ENCODE assay signal across 28 cellular contexts in genomic region chr1:99464738-99465137, GRCh38.
"Had no signal": no experiment of that assay in that cellular context is flagged by ENCODE, and none has a peak within 500 bp of the region (broad histone marks: within the 10 kb centered on the region; RNA-seq: fewer than 3 reads in every experiment).

No MANE protein-coding gene starts in this region.

- H3K4me1 ChIP-seq: esophagus muscularis mucosa, gastroesophageal sphincter, heart right ventricle had no signal

- H3K4me3 Mint-ChIP-seq: activated B cell treated with CpG ODN at 0.5 μM for 24 hours; activated CD8-positive, alpha-beta T cell treated with anti-CD3 and anti-CD28 coated beads for 36 hours; activated naive CD8-positive, alpha-beta T cell; activated T-cell treated with anti-CD3 and anti-CD28 coated beads, Interleukin-2, amount 50 U/mL, for 4 hours; activated T-helper 17 cell treated with anti-CD3 and anti-CD28 coated beads, Interleukin-2, amount 50 U/mL, for 72 hours; effector memory CD8-positive, alpha-beta T cell; T-helper 1 cell treated with Interleukin-12 subunit alpha and Interleukin-12 subunit beta and Interleukin-4 antibody, amounts not matched to agents 30 μg/mL and 1 μg/mL, for 36 hours; T-helper 2 cell treated with Interferon-gamma antibody and Interleukin-4, amounts not matched to agents 5 μg/mL and 100 μg/mL, for 36 hours had no signal

- H3K27ac Mint-ChIP-seq: activated B cell treated with CpG ODN at 0.5 μM for 24 hours; activated CD8-positive, alpha-beta T cell treated with anti-CD3 and anti-CD28 coated beads for 36 hours; activated naive CD8-positive, alpha-beta T cell; activated T-helper 17 cell treated with anti-CD3 and anti-CD28 coated beads, Interleukin-2, amount 50 U/mL, for 72 hours; effector memory CD8-positive, alpha-beta T cell; T-helper 1 cell treated with Interleukin-12 subunit alpha and Interleukin-12 subunit beta and Interleukin-4 antibody, amounts not matched to agents 30 μg/mL and 1 μg/mL, for 36 hours; T-helper 2 cell treated with Interferon-gamma antibody and Interleukin-4, amounts not matched to agents 5 μg/mL and 100 μg/mL, for 36 hours had no signal

- H3K36me3 Mint-ChIP-seq: activated naive CD8-positive, alpha-beta T cell had no signal

- ATAC-seq: activated CD4-positive, CD25-positive, alpha-beta regulatory T cell treated with anti-CD3 and anti-CD28 coated beads, Interleukin-2, amount 50 U/mL, for 24 hours; activated CD8-positive, alpha-beta T cell treated with anti-CD3 and anti-CD28 coated beads for 36 hours; activated T-cell treated with anti-CD3 and anti-CD28 coated beads, Interleukin-2, amount 50 U/mL, for 4 hours; activated T-helper 17 cell treated with anti-CD3 and anti-CD28 coated beads, Interleukin-2, amount 50 U/mL, for 72 hours; effector memory CD8-positive, alpha-beta T cell; gastroesophageal sphincter; heart right ventricle had no signal

- H3K4me3 ChIP-seq: esophagus muscularis mucosa, gastroesophageal sphincter, heart right ventricle had no signal

- H3K9me3 Mint-ChIP-seq: activated B cell treated with CpG ODN at 0.5 μM for 24 hours; activated CD8-positive, alpha-beta T cell treated with anti-CD3 and anti-CD28 coated beads for 36 hours; activated T-cell treated with anti-CD3 and anti-CD28 coated beads, Interleukin-2, amount 50 U/mL, for 4 hours; activated T-helper 17 cell treated with anti-CD3 and anti-CD28 coated beads, Interleukin-2, amount 50 U/mL, for 72 hours; effector memory CD8-positive, alpha-beta T cell; T-helper 1 cell treated with Interleukin-12 subunit alpha and Interleukin-12 subunit beta and Interleukin-4 antibody, amounts not matched to agents 30 μg/mL and 1 μg/mL, for 36 hours; T-helper 2 cell treated with Interferon-gamma antibody and Interleukin-4, amounts not matched to agents 5 μg/mL and 100 μg/mL, for 36 hours had no signal

- H3K27ac ChIP-seq: brain microvascular endothelial cell, esophagus muscularis mucosa, gastroesophageal sphincter, heart right ventricle had no signal

- H3K27me3 ChIP-seq: brain microvascular endothelial cell, esophagus muscularis mucosa, gastroesophageal sphincter, heart right ventricle had no signal

- H3K36me3 ChIP-seq: brain microvascular endothelial cell, esophagus muscularis mucosa, gastroesophageal sphincter, heart right ventricle, WERI-Rb-1 had no signal

- H3K4me1 Mint-ChIP-seq: activated B cell treated with CpG ODN at 0.5 μM for 24 hours; activated T-helper 17 cell treated with anti-CD3 and anti-CD28 coated beads, Interleukin-2, amount 50 U/mL, for 72 hours had no signal

- H3K27me3 Mint-ChIP-seq: activated B cell treated with CpG ODN at 0.5 μM for 24 hours; activated CD8-positive, alpha-beta T cell treated with anti-CD3 and anti-CD28 coated beads for 36 hours; effector memory CD8-positive, alpha-beta T cell had no signal

- DNase-seq: activated B cell treated with CpG ODN at 0.5 μM for 24 hours; activated CD4-positive, alpha-beta T cell treated with anti-CD3 and anti-CD28 coated beads for 48 hours; activated CD4-positive, alpha-beta T cell treated with anti-CD3 and anti-CD28 coated beads, Interleukin-2, amount 50 U/mL, for 1 hour; activated CD4-positive, alpha-beta T cell treated with anti-CD3 and anti-CD28 coated beads, Interleukin-2, amount 50 U/mL, for 48 hours; activated CD8-positive, alpha-beta memory T cell treated with anti-CD3 and anti-CD28 coated beads for 24 hours; activated CD8-positive, alpha-beta T cell treated with anti-CD3 and anti-CD28 coated beads for 36 hours; activated effector memory CD4-positive, alpha-beta T cell treated with Interleukin-2 at 50 U/mL for 16 hours; activated gamma-delta T cell treated with Interleukin-2 at 50 U/mL for 16 hours; activated naive CD4-positive, alpha-beta T cell treated with anti-CD3 and anti-CD28 coated beads, Interleukin-2, amount 50 U/mL, for 16 hours; activated naive CD4-positive, alpha-beta T cell treated with Interleukin-2 at 50 U/mL for 16 hours; activated T-cell treated with anti-CD3 and anti-CD28 coated beads, Interleukin-2, amount 50 U/mL, for 4 hours; anterior cingulate cortex; cortex of kidney; dermis blood vessel endothelial cell; effector CD4-positive, alpha-beta T cell; effector memory CD8-positive, alpha-beta T cell; erythroblast; foreskin melanocyte; heart right ventricle had no signal

- H3K9me3 ChIP-seq: esophagus muscularis mucosa, gastroesophageal sphincter, heart right ventricle had no signal
